Comparison of ENCODE assay signal across 2 cellular contexts in the genomic region with DNA sequence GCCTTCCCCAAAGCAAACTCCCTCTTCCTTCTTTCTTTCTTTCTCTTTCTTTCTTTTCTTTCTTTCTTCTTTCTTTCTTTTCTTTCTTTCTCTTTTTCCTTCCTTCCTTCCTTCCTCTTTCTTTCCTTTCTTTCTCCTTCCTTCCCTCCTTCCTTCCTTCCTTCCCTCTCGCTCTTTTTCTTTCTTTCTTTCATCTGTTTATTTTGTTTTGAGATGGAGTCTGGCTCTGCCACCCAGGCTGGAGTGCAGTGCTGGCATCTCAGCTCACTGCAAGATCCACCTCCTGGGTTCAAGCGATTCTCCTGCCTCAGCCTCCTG.
TF ChIP-seq lines count a peak whose summit lies in the region.

No MANE protein-coding gene starts in this region.

TF ChIP-seq in HEK293, 187 proteins besides CTCF, POLR2A, EP300 and RAD21:
- TF ChIP-seq ZNF335 (tag by site-specific recombination; conservative IDR thresholded peaks at IDR 0.05) (peak; percentile 41), ZNF654 (tag by site-specific recombination; IDR thresholded peaks at IDR 0.05; ENCODE audit: low read depth) (0 out of 2 replicates have a peak, but pooled peaks have one; percentile 0), ZNF366 (tag by site-specific recombination; conservative IDR thresholded peaks at IDR 0.05) (peak; percentile 99), ZBTB21 (tag by site-specific recombination; IDR thresholded peaks at IDR 0.05) (0 out of 2 replicates have a peak, but pooled peaks have one; percentile 1)

TF ChIP-seq in WTC11, 78 proteins besides CTCF, POLR2A, EP300 and RAD21:
- TF ChIP-seq ZNF512 (CRISPR knock-in tag; IDR thresholded peaks at IDR 0.05; ENCODE audit: borderline replicate concordance): 0 out of 2 replicates have a peak, but pooled peaks have one; percentile 54
